8 cellular contexts compared by ENCODE assay signal in genomic region chr19:6737284-6737872, GRCh38. TPM values are rescaled to one million over a fixed set of nuclear protein-coding genes. Genes with fewer than 3 reads are reported as not detected.
DNase-seq lines count a peak whose midpoint lies in the region; ATAC-seq and TF ChIP-seq lines count a peak whose summit lies in the region.

GPR108 (minus strand) TSS chr19:6737580; CDS start chr19:6737576, 4 bp downstream.

- H3K36me3 ChIP-seq in HUES64 (ENCODE audit: insufficient read depth, low read length) (peaks cover 3% of the 10 kb centered on the region; the same call in 1 of the 2 replicates), PC-3 (ENCODE audit: low read depth, low read length) (no peaks in the 10 kb centered on the region), mucosa of descending colon (ENCODE audit: low read depth) (no peaks in the 10 kb centered on the region)

- peak within 1 kb of the TSS; percentile 95 for H3K4me2 ChIP-seq in PC-3 (ENCODE audit: low read length)

- CTCF ChIA-PET in PC-3 (lab: Charles Lee): interaction anchor here (0.6 to 2.3 kb wide), 4 partner anchors 125 to 284 kb away, joined by 6 to 40 read pairs (median 8); no protein-coding TSS in a partner anchor

- no peaks in the 10 kb centered on the region for H3K9me2 ChIP-seq in PC-3 (replicated peaks; ENCODE audit: low read length)

- H3K9me3 ChIP-seq in HUES64 (ENCODE audit: insufficient read depth, low read depth, low read length) (no peaks in the 10 kb centered on the region), PC-3 (ENCODE audit: low read length) (no peaks in the 10 kb centered on the region), mucosa of descending colon (no peaks in the 10 kb centered on the region)

- H2AFZ ChIP-seq in PC-3 (ENCODE audit: low read length): peak within 1 kb of the TSS; percentile 96

- ATAC-seq in GM21447 (IDR thresholded peaks at IDR 0.05; ENCODE audit: unreplicated experiment) (peak; percentile 56), PC-3 (peak; percentile 65), mucosa of descending colon (peak; percentile 73)

- intact Hi-C loops in PC-3 (cut with micrococcal nuclease) (loop anchor here (1.0 to 5.0 kb wide), 3 partner anchors 30 to 221 kb away; partner anchors contain the start of gene SH2D3A), mucosa of descending colon (cut with DNase I, micrococcal nuclease) (no loop called here)

- H3K27me3 ChIP-seq in HUES64 (ENCODE audit: insufficient read depth, low read length) (no peaks in the 10 kb centered on the region), PC-3 (ENCODE audit: low read length) (no peaks in the 10 kb centered on the region)

- TF ChIP-seq CTCF in PC-3 (conservative IDR thresholded peaks at IDR 0.05; ENCODE audit: low read depth, low read length): no peak
- no peak for TF ChIP-seq CTCF in epithelial cell of esophagus (IDR thresholded peaks at IDR 0.05; ENCODE audit: insufficient read depth, low read depth, low read length, missing control alignments)
- no peak for TF ChIP-seq CTCF in mucosa of descending colon (IDR thresholded peaks at IDR 0.05)

- H3K27ac ChIP-seq in HUES64 (ENCODE audit: low read depth, low read length) (peak within 1 kb of the TSS; percentile 99), PC-3 (ENCODE audit: low read length) (peak within 1 kb of the TSS; percentile 50)

- H3K4me1 ChIP-seq in HUES64 (ENCODE audit: insufficient read depth, low read length) (peaks cover 28% of the 10 kb centered on the region), PC-3 (ENCODE audit: insufficient read depth, low read length) (peaks cover 28% of the 10 kb centered on the region), mucosa of descending colon (ENCODE audit: low read depth) (peaks cover 30% of the 10 kb centered on the region)

- POLR2A ChIA-PET in PC-3 (lab: Charles Lee; ENCODE audit: unreplicated experiment): no interaction called here

- under 1% methylated on average over 55 of the region's 55 CpGs for WGBS in HUES64

- no peaks in the 10 kb centered on the region for H3F3A ChIP-seq in PC-3 (ENCODE audit: low read length, unreplicated experiment)

- no peaks in the 10 kb centered on the region for H4K20me1 ChIP-seq in PC-3 (ENCODE audit: low read length)

- H3K4me3 ChIP-seq in HUES64 (ENCODE audit: low read length) (peak within 1 kb of the TSS; percentile 74), PC-3 (ENCODE audit: low read length) (peak within 1 kb of the TSS; percentile 83), epithelial cell of esophagus (ENCODE audit: low read length) (peak within 1 kb of the TSS; percentile 82), mucosa of descending colon (peak within 1 kb of the TSS; percentile 85)

- H3K9ac ChIP-seq in HUES64 (ENCODE audit: low read depth, low read length) (peak within 1 kb of the TSS; percentile 93), PC-3 (ENCODE audit: low read length) (peak within 1 kb of the TSS; percentile 80)

- peaks cover 40% of the 10 kb centered on the region for H3K79me2 ChIP-seq in PC-3 (ENCODE audit: low read length)

- DNase-seq in D341Med (ENCODE audit: low spot score) (peak; percentile 98), PC-3 (peak; percentile 68), activated T-cell treated with anti-CD3 and anti-CD28 coated beads for 48 hours (ENCODE audit: low read depth) (peak; percentile 99), epithelial cell of esophagus (ENCODE audit: low read depth) (peak; percentile 100), mucosa of descending colon (peak; percentile 99 to 100 (median 99))
- peak; percentile 99 for DNase-seq in stimulated activated CD8-positive, alpha-beta memory T cell treated with anti-CD3 and anti-CD28 coated beads, Interleukin-4, amount 100 ng/mL, for 24 hours (ENCODE audit: low read depth)

- no TSS peak for BruUV-seq in PC-3 (replicated peaks; lab: Mats Ljungman, UMichigan)

RNA-seq across cellular contexts. Expression of gene GPR108, which starts in this region (rescaled TPM):
- polyA plus RNA-seq in HUES64 (2013, experiment 1 of 2): 22.0 TPM
- 17.8 TPM for polyA plus RNA-seq in HUES64 (2013, experiment 2 of 2)
- total RNA-seq in PC-3 (2014; rRNA removed) (59.0 and 78.7 TPM in 2 replicates), mucosa of descending colon (100 to 1,000 TPM in 1 of 3 donors, 10 to 100 TPM in 2; 74.8 to 115 (median 89.2) TPM)

Comparison
In these comparisons a context has a peak if more than half of its experiments do, and no peak if none do; other contexts are left out.
1. Peak in every context shown above with its lines: DNase-seq, ATAC-seq, H3K4me3 ChIP-seq and H3K27ac ChIP-seq.